Comparison of ENCODE assay signal across 14 cellular contexts in genomic region chr11:112345708-112346107, GRCh38.
A peak's percentile ranks its signal among the peaks of the same experiment; 100 is the strongest.
DNase-seq lines count a peak whose midpoint lies in the region; ATAC-seq lines count a peak whose summit lies in the region.
"Had no signal": no experiment of that assay in that cellular context is flagged by ENCODE, and none has a peak within 500 bp of the region (broad histone marks: within the 10 kb centered on the region; RNA-seq: fewer than 3 reads in every experiment).

No MANE protein-coding gene starts in this region.

- H3K27ac ChIP-seq in mesenchymal stem cell (ENCODE audit: low read length, poor library complexity, severe bottlenecking) = no peak overlapping the region
- H3K27ac ChIP-seq: spleen, testis had no signal

- WGBS in mesenchymal stem cell = 61% methylated on average over 4 of the region's 4 CpGs

- H2BK12ac ChIP-seq in mesenchymal stem cell (ENCODE audit: low read length in 2 of 2) = peak overlapping the region; percentile 7 to 23

- H3K14ac ChIP-seq in mesenchymal stem cell (ENCODE audit: low read length in 2 of 2) = peak overlapping the region in 1 of 2 experiments; percentile 18

- no peaks in the 10 kb centered on the region for H3K4me1 ChIP-seq in mesenchymal stem cell (ENCODE audit: control insufficient read depth, insufficient read depth, low read depth, low read length)
- H3K4me1 ChIP-seq: spleen had no signal

- no peak for ATAC-seq in GM21381 (IDR thresholded peaks at IDR 0.05; ENCODE audit: unreplicated experiment)
- no peak for ATAC-seq in GM19328 (IDR thresholded peaks at IDR 0.05; ENCODE audit: unreplicated experiment)
- ATAC-seq: activated CD4-positive, alpha-beta T cell treated with anti-CD3 and anti-CD28 coated beads for 36 hours; left ventricle myocardium superior had no signal

- no peak overlapping the region for H3K4me3 ChIP-seq in mesenchymal stem cell (ENCODE audit: insufficient read depth in 1 of 2, low read depth in 1 of 2, low read length in 2 of 2)
- H3K4me3 ChIP-seq: spleen, testis had no signal

- no peak overlapping the region for H2AK5ac ChIP-seq in mesenchymal stem cell (ENCODE audit: low read length, severe bottlenecking)

- H2BK5ac ChIP-seq in mesenchymal stem cell (ENCODE audit: low read depth, low read length, poor library complexity, severe bottlenecking) = no peak overlapping the region

- H3K79me1 ChIP-seq in mesenchymal stem cell (replicated peaks; ENCODE audit: low read length, poor library complexity, severe bottlenecking) = no peaks in the 10 kb centered on the region

- no peak overlapping the region for H3K4me2 ChIP-seq in mesenchymal stem cell (ENCODE audit: low read length, poor library complexity, severe bottlenecking)

- H4K8ac ChIP-seq in mesenchymal stem cell (ENCODE audit: low read length) = peak overlapping the region; percentile 52

- H2AFZ ChIP-seq in mesenchymal stem cell (ENCODE audit: low read depth, low read length) = no peak overlapping the region

- DNase-seq in ELF-1 (ENCODE audit: low read depth, low spot score) = peak; percentile 67
- DNase-seq in HCEC 1CT = peak; percentile 20
- DNase-seq in SW480 (ENCODE audit: low spot score) = peak; percentile 25
- DNase-seq in mesenchymal stem cell = no peak
- no peak for DNase-seq in ACHN
- DNase-seq: activated CD4-positive, alpha-beta T cell treated with anti-CD3 and anti-CD28 coated beads for 36 hours; anterior cingulate cortex; effector memory CD4-positive, alpha-beta T cell; left ventricle myocardium superior; NCI-H1436; spleen; testis had no signal

- H3K23ac ChIP-seq in mesenchymal stem cell (ENCODE audit: low read length in 2 of 2) = no peak overlapping the region

- H3K4ac ChIP-seq in mesenchymal stem cell (ENCODE audit: low read depth in 1 of 2, low read length in 2 of 2) = peak overlapping the region in 1 of 2 experiments; percentile 3

- H3K36me3 ChIP-seq in mesenchymal stem cell (ENCODE audit: control insufficient read depth in 1 of 2, insufficient read depth in 2 of 2, low read depth in 1 of 2, low read length in 2 of 2) = no peaks in the 10 kb centered on the region
- H3K36me3 ChIP-seq: spleen had no signal

- no peaks in the 10 kb centered on the region for H3K27me3 ChIP-seq in mesenchymal stem cell (ENCODE audit: control insufficient read depth in 1 of 2, insufficient read depth in 1 of 2, low read length in 2 of 2)
- H3K27me3 ChIP-seq: spleen, testis had no signal

- H3K9ac ChIP-seq in mesenchymal stem cell (ENCODE audit: low read length) = no peak overlapping the region

- in situ Hi-C loops in ACHN (cut with HindIII; ENCODE audit: low pct_ligation_motif_present, low pct_unique_long_range_greater_than_20kb, low sequenced_read_pairs) = no loop called here

- peak overlapping the region; percentile 75 for H4K91ac ChIP-seq in mesenchymal stem cell (ENCODE audit: low read length)

- H3K18ac ChIP-seq in mesenchymal stem cell (ENCODE audit: low read depth in 1 of 2, low read length in 2 of 2) = peak overlapping the region; percentile 68 to 74

- no peak overlapping the region for H2BK15ac ChIP-seq in mesenchymal stem cell (ENCODE audit: low read depth, poor library complexity, severe bottlenecking)

- H2BK120ac ChIP-seq in mesenchymal stem cell (ENCODE audit: low read depth, low read length) = no peak overlapping the region

- H3K9me3 ChIP-seq in mesenchymal stem cell (ENCODE audit: control insufficient read depth, low read length) = no peaks in the 10 kb centered on the region
- H3K9me3 ChIP-seq: spleen, testis had no signal

Comparison
In these comparisons a context has a peak if more than half of its experiments do, and no peak if none do; other contexts are left out.
1. DNase-seq: peak in ELF-1 (single experiment), HCEC 1CT (single experiment) and SW480 (single experiment); none in mesenchymal stem cell (single experiment) and ACHN (single experiment).